In genomic region chr21:32612075-32612998, GRCh38 we compare ENCODE assay signal across 8 cellular contexts. TPM values are rescaled to one million over a fixed set of nuclear protein-coding genes. Genes with fewer than 3 reads are reported as not detected.
DNase-seq lines count a peak whose midpoint lies in the region; ATAC-seq and TF ChIP-seq lines count a peak whose summit lies in the region.

CFAP298 (minus strand) TSS chr21:32612377; CDS start chr21:32612243, 134 bp downstream.

- H3K27me3 ChIP-seq in left ventricle myocardium inferior (ENCODE audit: low read depth) (no peaks in the 10 kb centered on the region), prostate gland (replicated peaks; ENCODE audit: insufficient read depth) (no peaks in the 10 kb centered on the region)

- peak within 1 kb of the TSS; percentile 92 for H3K27ac Mint-ChIP-seq in T-helper 1 cell treated with Interleukin-12 subunit alpha and Interleukin-12 subunit beta and Interleukin-4 antibody, amounts not matched to agents 30 μg/mL and 1 μg/mL, for 36 hours

- peaks cover 41% of the 10 kb centered on the region for H3K4me1 ChIP-seq in left ventricle myocardium inferior
- H3K4me1 ChIP-seq in prostate gland (replicated peaks): peaks cover 4% of the 10 kb centered on the region
- no peaks in the 10 kb centered on the region for H3K4me1 ChIP-seq in urinary bladder (ENCODE audit: insufficient read depth)

- H3K4me3 Mint-ChIP-seq in T-helper 1 cell treated with Interleukin-12 subunit alpha and Interleukin-12 subunit beta and Interleukin-4 antibody, amounts not matched to agents 30 μg/mL and 1 μg/mL, for 36 hours: peak within 1 kb of the TSS; percentile 99

- no peaks in the 10 kb centered on the region for H3K9me3 ChIP-seq in left ventricle myocardium inferior (replicated peaks)
- no peaks in the 10 kb centered on the region for H3K9me3 ChIP-seq in prostate gland

- under 1% methylated on average over 72 of the region's 81 CpGs for WGBS in prostate gland
- WGBS in urinary bladder: under 1% methylated on average over 81 of the region's 81 CpGs

- peaks cover 5% of the 10 kb centered on the region for H3K36me3 Mint-ChIP-seq in T-helper 1 cell treated with Interleukin-12 subunit alpha and Interleukin-12 subunit beta and Interleukin-4 antibody, amounts not matched to agents 30 μg/mL and 1 μg/mL, for 36 hours (ENCODE audit: low read depth)

- peaks cover 8% of the 10 kb centered on the region for H3K4me1 Mint-ChIP-seq in T-helper 1 cell treated with Interleukin-12 subunit alpha and Interleukin-12 subunit beta and Interleukin-4 antibody, amounts not matched to agents 30 μg/mL and 1 μg/mL, for 36 hours (ENCODE audit: low read depth)

- in situ Hi-C loops in GM13976 (cut with MboI; ENCODE audit: low sequenced_read_pairs, unreplicated experiment): no loop called here

- TF ChIP-seq CTCF in GM13976 (IDR thresholded peaks at IDR 0.05; ENCODE audit: borderline replicate concordance, control extremely low read depth, extremely low read depth, insufficient read depth, missing control alignments): no peak
- no peak for TF ChIP-seq CTCF in left ventricle myocardium inferior (IDR thresholded peaks at IDR 0.05; ENCODE audit: borderline replicate concordance)
- TF ChIP-seq CTCF in prostate gland (IDR thresholded peaks at IDR 0.05): no peak

- H3K27ac ChIP-seq in left ventricle myocardium inferior (replicated peaks) (peak within 1 kb of the TSS; percentile 97), prostate gland (peak within 1 kb of the TSS; percentile 86 to 95), urinary bladder (ENCODE audit: low read depth) (peak within 1 kb of the TSS; percentile 66)

- H3K9me3 Mint-ChIP-seq in T-helper 1 cell treated with Interleukin-12 subunit alpha and Interleukin-12 subunit beta and Interleukin-4 antibody, amounts not matched to agents 30 μg/mL and 1 μg/mL, for 36 hours: no peaks in the 10 kb centered on the region

- no peak for TF ChIP-seq POLR2A in prostate gland (IDR thresholded peaks at IDR 0.05)

- H3K4me3 ChIP-seq in left ventricle myocardium inferior (peak within 1 kb of the TSS; percentile 76), prostate gland (peak within 1 kb of the TSS; percentile 61), urinary bladder (ENCODE audit: low read depth, low read length) (peak within 1 kb of the TSS; percentile 67)

- peaks cover 11% of the 10 kb centered on the region for H3K27me3 Mint-ChIP-seq in T-helper 1 cell treated with Interleukin-12 subunit alpha and Interleukin-12 subunit beta and Interleukin-4 antibody, amounts not matched to agents 30 μg/mL and 1 μg/mL, for 36 hours (ENCODE audit: low read depth)

- intact Hi-C loops in left ventricle myocardium inferior (cut with micrococcal nuclease) (no loop called here), prostate gland (cut with DNase I) (no loop called here)

- DNase-seq in GM13976 (ENCODE audit: low spot score): peak; percentile 92
- DNase-seq in NCI-H1694 (lab: John Stamatoyannopoulos, UW): peak; percentile 89
- peak; percentile 75 to 98 (median 90) for DNase-seq in amygdala (lab: John Stamatoyannopoulos, UW)
- DNase-seq in left ventricle myocardium inferior: peak; percentile 83
- peak; percentile 81 for DNase-seq in prostate gland (ENCODE audit: low spot score)

- H3K36me3 ChIP-seq in left ventricle myocardium inferior: peaks cover 29% of the 10 kb centered on the region
- no peaks in the 10 kb centered on the region for H3K36me3 ChIP-seq in prostate gland
- no peaks in the 10 kb centered on the region for H3K36me3 ChIP-seq in urinary bladder (ENCODE audit: insufficient read depth)

- ATAC-seq in HG02852 (IDR thresholded peaks at IDR 0.05; ENCODE audit: unreplicated experiment): peak; percentile 92

RNA-seq across cellular contexts. Expression of gene CFAP298, which starts in this region (rescaled TPM):
- total RNA-seq in left ventricle myocardium inferior (20.2 TPM), prostate gland (10 to 100 TPM; 43.4 to 44.5 TPM), urinary bladder (16.7 TPM)
- 39.4 TPM for polyA plus RNA-seq in urinary bladder

Comparison
In these comparisons a context has a peak if more than half of its experiments do, and no peak if none do; other contexts are left out.
1. Peak in every context shown above with its lines: DNase-seq, ATAC-seq, H3K4me3 ChIP-seq and H3K27ac ChIP-seq.